1 cellular context compared by ENCODE assay signal in genomic region chr1:55217226-55217996, GRCh38.
A peak's percentile ranks its signal among the peaks of the same experiment; 100 is the strongest.
TF ChIP-seq lines count a peak whose summit lies in the region.

No MANE protein-coding gene starts in this region.

TF ChIP-seq in K562, 482 proteins besides CTCF, POLR2A, EP300 and RAD21 (continued from another document and continues in another):
- TF ChIP-seq GATAD2A (IDR thresholded peaks at IDR 0.05) (no peak), MAFK (IDR thresholded peaks at IDR 0.05; ENCODE audit: low read length) (0 out of 2 replicates have a peak, but pooled peaks have one; percentile 7), RFX7 (CRISPR knock-in tag; IDR thresholded peaks at IDR 0.05) (no peak), ZBTB11 (CRISPR knock-in tag; IDR thresholded peaks at IDR 0.05) (no peak), NCOA6 (IDR thresholded peaks at IDR 0.05) (no peak), CEBPB (tag; IDR thresholded peaks at IDR 0.05) (no peak), ZNF121 (CRISPR knock-in tag; conservative IDR thresholded peaks at IDR 0.05) (no peak), NBN (IDR thresholded peaks at IDR 0.05; ENCODE audit: low read depth) (peak; percentile 38; the same call in 1 of the 2 replicates), KAT2B (IDR thresholded peaks at IDR 0.05; ENCODE audit: low read depth, low read length) (no peak), HNRNPL (IDR thresholded peaks at IDR 0.05; ENCODE audit: low read depth, low read length) (no peak), TCF7L2 (IDR thresholded peaks at IDR 0.05; ENCODE audit: low read depth, low read length) (no peak), TGIF2 (CRISPR knock-in tag; IDR thresholded peaks at IDR 0.05) (no peak), RAD51 (IDR thresholded peaks at IDR 0.05; ENCODE audit: borderline replicate concordance, low read depth) (no peak), GMEB1 (CRISPR knock-in tag; IDR thresholded peaks at IDR 0.05) (0 out of 2 replicates have a peak, but pooled peaks have one; percentile 4), IRF2 (CRISPR knock-in tag; IDR thresholded peaks at IDR 0.05) (no peak), RERE (CRISPR knock-in tag; IDR thresholded peaks at IDR 0.05; ENCODE audit: borderline replicate concordance) (no peak), ZNF75A (CRISPR knock-in tag; IDR thresholded peaks at IDR 0.05) (no peak), FOXK2 (conservative IDR thresholded peaks at IDR 0.05 in 1 of 2, IDR thresholded peaks at IDR 0.05 in 1 of 2; ENCODE audit: low read depth in 2 of 2) (peak; percentile 24 to 38; a peak in 1 of 4 replicates), DIDO1 (tag; IDR thresholded peaks at IDR 0.05; ENCODE audit: low read depth) (no peak), ZNF77 (CRISPR knock-in tag; IDR thresholded peaks at IDR 0.05) (no peak), DDX20 (tag; IDR thresholded peaks at IDR 0.05; ENCODE audit: low read depth) (no peak), ARID1B (IDR thresholded peaks at IDR 0.05) (0 out of 2 replicates have a peak, but pooled peaks have one; percentile 37), PPARD (CRISPR knock-in tag; IDR thresholded peaks at IDR 0.05) (no peak), SMAD3 (CRISPR knock-in tag; conservative IDR thresholded peaks at IDR 0.05) (no peak), ZNF589 (CRISPR knock-in tag; IDR thresholded peaks at IDR 0.05; ENCODE audit: low read depth) (no peak), CHD1 (IDR thresholded peaks at IDR 0.05; ENCODE audit: low read length) (no peak), ZNF3 (CRISPR knock-in tag; IDR thresholded peaks at IDR 0.05) (no peak), SPI1 (IDR thresholded peaks at IDR 0.05; ENCODE audit: borderline replicate concordance, low read depth, low read length) (peak; percentile 92), ZNF584 (CRISPR knock-in tag; IDR thresholded peaks at IDR 0.05; ENCODE audit: low read depth) (no peak), HNRNPUL1 (IDR thresholded peaks at IDR 0.05; ENCODE audit: low read length) (no peak), ZNF398 (CRISPR knock-in tag; IDR thresholded peaks at IDR 0.05) (no peak), CCNT2 (IDR thresholded peaks at IDR 0.05; ENCODE audit: borderline replicate concordance, extremely low read depth, insufficient read length, low read depth, low read length) (no peak), ERF (CRISPR knock-in tag; IDR thresholded peaks at IDR 0.05) (no peak), STAT5A (IDR thresholded peaks at IDR 0.05; ENCODE audit: borderline replicate concordance, low read length) (no peak), HNRNPH1 (optimal IDR thresholded peaks at IDR 0.05; ENCODE audit: low read depth, low read length) (no peak), FOXM1 (IDR thresholded peaks at IDR 0.05; ENCODE audit: low read depth) (no peak), FOXM1 (CRISPR knock-in tag; IDR thresholded peaks at IDR 0.05; ENCODE audit: low read depth) (no peak), ZNF436 (CRISPR knock-in tag; IDR thresholded peaks at IDR 0.05) (no peak), JUNB (CRISPR knock-in tag; conservative IDR thresholded peaks at IDR 0.05) (no peak), PKNOX1 (IDR thresholded peaks at IDR 0.05) (peak; percentile 47; the same call in 1 of the 2 replicates), ZHX1 (conservative IDR thresholded peaks at IDR 0.05; ENCODE audit: low read length) (no peak), SRSF3 (IDR thresholded peaks at IDR 0.05; ENCODE audit: insufficient read depth, low read length) (no peak)
- TF ChIP-seq, protein P1, sequence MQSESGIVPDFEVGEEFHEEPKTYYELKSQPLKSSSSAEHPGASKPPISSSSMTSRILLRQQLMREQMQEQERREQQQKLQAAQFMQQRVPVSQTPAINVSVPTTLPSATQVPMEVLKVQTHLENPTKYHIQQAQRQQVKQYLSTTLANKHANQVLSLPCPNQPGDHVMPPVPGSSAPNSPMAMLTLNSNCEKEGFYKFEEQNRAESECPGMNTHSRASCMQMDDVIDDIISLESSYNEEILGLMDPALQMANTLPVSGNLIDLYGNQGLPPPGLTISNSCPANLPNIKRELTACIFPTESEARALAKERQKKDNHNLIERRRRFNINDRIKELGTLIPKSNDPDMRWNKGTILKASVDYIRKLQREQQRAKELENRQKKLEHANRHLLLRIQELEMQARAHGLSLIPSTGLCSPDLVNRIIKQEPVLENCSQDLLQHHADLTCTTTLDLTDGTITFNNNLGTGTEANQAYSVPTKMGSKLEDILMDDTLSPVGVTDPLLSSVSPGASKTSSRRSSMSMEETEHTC (IDR thresholded peaks at IDR 0.05) = no peak
- TF ChIP-seq, protein P2, sequence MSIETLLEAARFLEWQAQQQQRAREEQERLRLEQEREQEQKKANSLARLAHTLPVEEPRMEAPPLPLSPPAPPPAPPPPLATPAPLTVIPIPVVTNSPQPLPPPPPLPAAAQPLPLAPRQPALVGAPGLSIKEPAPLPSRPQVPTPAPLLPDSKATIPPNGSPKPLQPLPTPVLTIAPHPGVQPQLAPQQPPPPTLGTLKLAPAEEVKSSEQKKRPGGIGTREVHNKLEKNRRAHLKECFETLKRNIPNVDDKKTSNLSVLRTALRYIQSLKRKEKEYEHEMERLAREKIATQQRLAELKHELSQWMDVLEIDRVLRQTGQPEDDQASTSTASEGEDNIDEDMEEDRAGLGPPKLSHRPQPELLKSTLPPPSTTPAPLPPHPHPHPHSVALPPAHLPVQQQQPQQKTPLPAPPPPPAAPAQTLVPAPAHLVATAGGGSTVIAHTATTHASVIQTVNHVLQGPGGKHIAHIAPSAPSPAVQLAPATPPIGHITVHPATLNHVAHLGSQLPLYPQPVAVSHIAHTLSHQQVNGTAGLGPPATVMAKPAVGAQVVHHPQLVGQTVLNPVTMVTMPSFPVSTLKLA (conservative IDR thresholded peaks at IDR 0.05) = no peak
- TF ChIP-seq, protein P3, sequence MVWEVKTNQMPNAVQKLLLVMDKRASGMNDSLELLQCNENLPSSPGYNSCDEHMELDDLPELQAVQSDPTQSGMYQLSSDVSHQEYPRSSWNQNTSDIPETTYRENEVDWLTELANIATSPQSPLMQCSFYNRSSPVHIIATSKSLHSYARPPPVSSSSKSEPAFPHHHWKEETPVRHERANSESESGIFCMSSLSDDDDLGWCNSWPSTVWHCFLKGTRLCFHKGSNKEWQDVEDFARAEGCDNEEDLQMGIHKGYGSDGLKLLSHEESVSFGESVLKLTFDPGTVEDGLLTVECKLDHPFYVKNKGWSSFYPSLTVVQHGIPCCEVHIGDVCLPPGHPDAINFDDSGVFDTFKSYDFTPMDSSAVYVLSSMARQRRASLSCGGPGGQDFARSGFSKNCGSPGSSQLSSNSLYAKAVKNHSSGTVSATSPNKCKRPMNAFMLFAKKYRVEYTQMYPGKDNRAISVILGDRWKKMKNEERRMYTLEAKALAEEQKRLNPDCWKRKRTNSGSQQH (CRISPR knock-in tag; IDR thresholded peaks at IDR 0.05) = no peak
